In the genomic region with DNA sequence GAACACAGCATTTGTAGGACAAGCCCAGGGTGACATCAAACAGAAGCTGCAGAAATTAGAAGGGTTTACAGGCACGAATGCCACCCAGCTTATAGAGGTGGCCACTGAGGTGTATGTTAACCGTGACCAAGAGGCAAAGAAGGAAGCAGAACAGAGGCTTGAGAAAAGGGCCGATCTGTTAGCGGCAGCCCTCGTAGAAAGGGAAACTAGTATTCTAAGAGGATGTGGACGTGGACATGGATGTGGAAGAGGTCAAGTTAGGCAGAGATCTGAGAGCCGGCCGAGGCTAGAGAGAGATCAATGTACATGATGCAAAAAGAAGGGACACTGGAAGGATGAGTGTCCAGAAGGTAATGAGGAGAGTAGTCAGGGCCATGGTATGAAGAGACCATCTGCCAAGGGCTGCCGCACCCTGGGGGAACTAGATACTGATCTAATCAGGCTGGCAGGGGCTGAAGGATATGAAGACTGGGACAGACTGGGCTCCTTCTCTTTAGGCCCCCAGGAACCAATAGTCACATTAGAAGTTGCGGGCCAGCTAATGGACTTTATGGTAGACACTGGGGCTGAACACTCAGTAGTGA, we compare ENCODE assay signal across 28 cellular contexts.
"Had no signal": no experiment of that assay in that cellular context is flagged by ENCODE, and none has a peak within 500 bp of the region (broad histone marks: within the 10 kb centered on the region; RNA-seq: fewer than 3 reads in every experiment).

No MANE protein-coding gene starts in this region.

- H3K27ac ChIP-seq: brain microvascular endothelial cell, esophagus muscularis mucosa, right atrium auricular region, stomach, thyroid gland had no signal

- H3K27me3 ChIP-seq: brain microvascular endothelial cell, esophagus muscularis mucosa, right atrium auricular region, stomach, thyroid gland had no signal

- H3K27ac Mint-ChIP-seq: activated CD4-positive, alpha-beta memory T cell treated with anti-CD3 and anti-CD28 coated beads, Interleukin-2, amount 10 ng/mL, durations not matched to agents 7 days and 5 days; activated CD4-positive, alpha-beta T cell treated with anti-CD3 and anti-CD28 coated beads, Interleukin-2, amount 10 ng/mL, durations not matched to agents 7 days and 5 days; activated T-helper 17 cell treated with anti-CD3 and anti-CD28 coated beads, Interleukin-2, amount 50 U/mL, for 72 hours; nephron progenitor cell; stimulated activated naive B cell treated with anti-CD40 and anti-IgM and Interleukin-4, amounts not matched to agents 10 μg/mL and 1 μg/mL and 100 μg/mL, for 72 hours; T-helper 1 cell treated with Interleukin-12 subunit alpha and Interleukin-12 subunit beta and Interleukin-4 antibody, amounts not matched to agents 30 μg/mL and 1 μg/mL, for 36 hours; WTC11 had no signal

- H3K27me3 Mint-ChIP-seq: activated CD4-positive, alpha-beta memory T cell treated with anti-CD3 and anti-CD28 coated beads, Interleukin-2, amount 10 ng/mL, durations not matched to agents 7 days and 5 days; activated CD4-positive, alpha-beta T cell treated with anti-CD3 and anti-CD28 coated beads, Interleukin-2, amount 10 ng/mL, durations not matched to agents 7 days and 5 days; activated T-helper 17 cell treated with anti-CD3 and anti-CD28 coated beads, Interleukin-2, amount 50 U/mL, for 72 hours; stimulated activated naive B cell treated with anti-CD40 and anti-IgM and Interleukin-4, amounts not matched to agents 10 μg/mL and 1 μg/mL and 100 μg/mL, for 72 hours had no signal

- H3K4me3 Mint-ChIP-seq: activated CD4-positive, alpha-beta memory T cell treated with anti-CD3 and anti-CD28 coated beads, Interleukin-2, amount 10 ng/mL, durations not matched to agents 7 days and 5 days; activated CD4-positive, alpha-beta T cell treated with anti-CD3 and anti-CD28 coated beads, Interleukin-2, amount 10 ng/mL, durations not matched to agents 7 days and 5 days; activated T-cell treated with anti-CD3 and anti-CD28 coated beads, Interleukin-2, amount 50 U/mL, for 4 hours; activated T-helper 17 cell treated with anti-CD3 and anti-CD28 coated beads, Interleukin-2, amount 50 U/mL, for 72 hours; nephron progenitor cell; stimulated activated naive B cell treated with anti-CD40 and anti-IgM and Interleukin-4, amounts not matched to agents 10 μg/mL and 1 μg/mL and 100 μg/mL, for 72 hours; T-helper 1 cell treated with Interleukin-12 subunit alpha and Interleukin-12 subunit beta and Interleukin-4 antibody, amounts not matched to agents 30 μg/mL and 1 μg/mL, for 36 hours; WTC11 had no signal

- H3K4me3 ChIP-seq: esophagus muscularis mucosa, right atrium auricular region, stomach, thyroid gland had no signal

- H3K4me1 Mint-ChIP-seq: activated CD4-positive, alpha-beta memory T cell treated with anti-CD3 and anti-CD28 coated beads, Interleukin-2, amount 10 ng/mL, durations not matched to agents 7 days and 5 days; activated CD4-positive, alpha-beta T cell treated with anti-CD3 and anti-CD28 coated beads, Interleukin-2, amount 10 ng/mL, durations not matched to agents 7 days and 5 days; activated T-helper 17 cell treated with anti-CD3 and anti-CD28 coated beads, Interleukin-2, amount 50 U/mL, for 72 hours; nephron progenitor cell; stimulated activated naive B cell treated with anti-CD40 and anti-IgM and Interleukin-4, amounts not matched to agents 10 μg/mL and 1 μg/mL and 100 μg/mL, for 72 hours; WTC11 had no signal

- H3K9me3 Mint-ChIP-seq: activated CD4-positive, alpha-beta memory T cell treated with anti-CD3 and anti-CD28 coated beads, Interleukin-2, amount 10 ng/mL, durations not matched to agents 7 days and 5 days; activated CD4-positive, alpha-beta T cell treated with anti-CD3 and anti-CD28 coated beads, Interleukin-2, amount 10 ng/mL, durations not matched to agents 7 days and 5 days; activated T-helper 17 cell treated with anti-CD3 and anti-CD28 coated beads, Interleukin-2, amount 50 U/mL, for 72 hours had no signal

- ATAC-seq: activated T-cell treated with anti-CD3 and anti-CD28 coated beads, Interleukin-2, amount 50 U/mL, for 4 hours; activated T-helper 17 cell treated with anti-CD3 and anti-CD28 coated beads, Interleukin-2, amount 50 U/mL, for 72 hours; left ventricle myocardium superior; stimulated activated naive B cell treated with anti-CD40 and anti-IgM and Interleukin-4, amounts not matched to agents 10 μg/mL and 1 μg/mL and 100 μg/mL, for 72 hours; WTC11 had no signal

- FAIRE-seq: astrocyte, urothelium cell line had no signal

- DNase-seq: activated CD4-positive, alpha-beta memory T cell treated with anti-CD3 and anti-CD28 coated beads, Interleukin-2, amount 10 ng/mL, durations not matched to agents 7 days and 5 days; activated CD4-positive, alpha-beta T cell treated with anti-CD3 and anti-CD28 coated beads for 1 hour; activated CD4-positive, alpha-beta T cell treated with anti-CD3 and anti-CD28 coated beads, Interleukin-2, amount 10 ng/mL, durations not matched to agents 7 days and 5 days; activated gamma-delta T cell treated with Interleukin-2 at 50 U/mL for 16 hours; activated naive CD4-positive, alpha-beta T cell treated with anti-CD3 and anti-CD28 coated beads, Interleukin-2, amount 50 U/mL, for 16 hours; activated T-cell treated with anti-CD3 and anti-CD28 coated beads, Interleukin-2, amount 50 U/mL, for 4 hours; amniotic stem cell; brain microvascular endothelial cell; effector CD4-positive, alpha-beta T cell; foreskin melanocyte; islet precursor cell; left ventricle myocardium superior; mammary epithelial cell; nephron progenitor cell; occipital lobe; stimulated activated CD4-positive, alpha-beta T cell treated with anti-CD3 and anti-CD28 coated beads, Interleukin-15, amount 100 ng/mL, for 24 hours; stimulated activated CD4-positive, alpha-beta T cell treated with anti-CD3 and anti-CD28 coated beads, Interleukin-2, amount 100 ng/mL, for 24 hours; stimulated activated naive B cell treated with anti-CD40 and anti-IgM and Interleukin-4, amounts not matched to agents 10 μg/mL and 1 μg/mL and 100 μg/mL, for 72 hours; stomach; SW 1271; thyroid gland had no signal

- H3K9me3 ChIP-seq: esophagus muscularis mucosa, right atrium auricular region, thyroid gland had no signal

- H3K36me3 ChIP-seq: brain microvascular endothelial cell, esophagus muscularis mucosa, right atrium auricular region, stomach, thyroid gland had no signal

- H3K4me1 ChIP-seq: esophagus muscularis mucosa, right atrium auricular region, stomach, thyroid gland had no signal
